Comparison of ENCODE assay signal across 8 cellular contexts in genomic region chr13:98576963-98577822, GRCh38. TPM values are rescaled to one million over a fixed set of nuclear protein-coding genes. Genes with fewer than 3 reads are reported as not detected.
DNase-seq lines count a peak whose midpoint lies in the region; ATAC-seq and TF ChIP-seq lines count a peak whose summit lies in the region.

TSS of gene STK24 (minus strand) at chr13:98577107. CDS start at chr13:98576786, 321 bp downstream.

- TF ChIP-seq CTCF in IMR-90 (conservative IDR thresholded peaks at IDR 0.05; ENCODE audit: low read depth, low read length) (0 out of 2 replicates have a peak, but pooled peaks have one; percentile 2), prostate gland (IDR thresholded peaks at IDR 0.05) (no peak)

- peak within 1 kb of the TSS; percentile 93 for H3K4me2 ChIP-seq in IMR-90 (ENCODE audit: low read depth, low read length)

- peak within 1 kb of the TSS; percentile 74 for H3K4me3 ChIP-seq in IMR-90 (ENCODE audit: insufficient read depth, low read depth, low read length)
- H3K4me3 ChIP-seq in prostate gland: peak within 1 kb of the TSS; percentile 92

- DNase-seq in GDM1 (lab: John Stamatoyannopoulos, UW) (peak; percentile 79), IMR-90 (peak; percentile 74), T follicular helper cell (ENCODE audit: low read depth) (peak; percentile 37), anterior cingulate cortex (lab: John Stamatoyannopoulos, UW) (peak in 43 of 58 donors; percentile 19 to 70 (median 52)), left ventricle myocardium superior (peak; percentile 89), prostate gland (ENCODE audit: low spot score) (peak; percentile 65), NCI-H128 (lab: John Stamatoyannopoulos, UW; ENCODE audit: unreplicated experiment) (no peak)

- peak within 1 kb of the TSS; percentile 87 for H2BK5ac ChIP-seq in IMR-90 (ENCODE audit: low read depth, low read length, poor library complexity, severe bottlenecking)

- H3K23ac ChIP-seq in IMR-90 (ENCODE audit: low read depth, low read length): peak within 1 kb of the TSS; percentile 95

- H3K79me1 ChIP-seq in IMR-90 (ENCODE audit: low read depth in 1 of 2, low read length in 2 of 2): peaks cover 8 to 39% of the 10 kb centered on the region in 2 experiments; a peak in 3 of 4 replicates

- peaks cover 38% of the 10 kb centered on the region for H4K20me1 ChIP-seq in IMR-90 (ENCODE audit: insufficient read depth, low read length)

- no peak for TF ChIP-seq RAD21 in IMR-90 (IDR thresholded peaks at IDR 0.05; ENCODE audit: low read length)

- dilution Hi-C loops in IMR-90 (cut with HindIII; ENCODE audit: low sequenced_read_pairs, unreplicated experiment): no loop called here

- H2AK9ac ChIP-seq in IMR-90 (replicated peaks; ENCODE audit: low read depth, low read length, poor library complexity): peak within 1 kb of the TSS; percentile 96

- H2BK15ac ChIP-seq in IMR-90 (ENCODE audit: low read depth, low read length): peak within 1 kb of the TSS; percentile 89; the same call in 2 of the 3 replicates

- ATAC-seq in GM21528 (IDR thresholded peaks at IDR 0.05; ENCODE audit: low FRiP score, unreplicated experiment) (peak; percentile 76), IMR-90 (ENCODE audit: low read depth) (peak; percentile 88), left ventricle myocardium superior (peak; percentile 78)

- peak within 1 kb of the TSS; percentile 99 for H4K91ac ChIP-seq in IMR-90 (ENCODE audit: insufficient read depth, low read depth, low read length)

- peak within 1 kb of the TSS; percentile 87 for H4K5ac ChIP-seq in IMR-90 (ENCODE audit: low read depth, low read length)

- intact Hi-C loops in IMR-90 (cut with micrococcal nuclease): loop anchor here (2.0 to 5.0 kb wide), 5 partner anchors 70 to 265 kb away; no protein-coding TSS in a partner anchor
- intact Hi-C loops in left ventricle myocardium superior (cut with micrococcal nuclease): loop anchor here (10.0 kb wide), 1 partner anchor 102 kb away; no protein-coding TSS in a partner anchor
- intact Hi-C loops in prostate gland (cut with DNase I): loop anchor here (5.0 to 10.0 kb wide), 5 partner anchors 35 to 1462 kb away; no protein-coding TSS in a partner anchor

- peak within 1 kb of the TSS; percentile 88 for H2BK120ac ChIP-seq in IMR-90 (ENCODE audit: low read depth, low read length)

- CTCF ChIA-PET in IMR-90 (lab: Yijun Ruan, JAX): no interaction called here

- H3K14ac ChIP-seq in IMR-90 (replicated peaks; ENCODE audit: low read depth, low read length): peak within 1 kb of the TSS; percentile 100

- no peaks in the 10 kb centered on the region for H3K36me3 ChIP-seq in IMR-90 (ENCODE audit: control insufficient read depth, insufficient read depth, low read length)
- H3K36me3 ChIP-seq in prostate gland: no peaks in the 10 kb centered on the region

- H4K8ac ChIP-seq in IMR-90 (ENCODE audit: low read depth in 2 of 2, low read length in 2 of 2): peak within 1 kb of the TSS; percentile 96 to 99

- in situ Hi-C loops in IMR-90 (cut with MboI; ENCODE audit: low sequenced_read_pairs): loop anchor here (5.0 kb wide), 1 partner anchor 75 kb away; no protein-coding TSS in a partner anchor

- H3K18ac ChIP-seq in IMR-90 (ENCODE audit: low read depth, low read length): peak within 1 kb of the TSS; percentile 79

- POLR2A ChIA-PET in IMR-90 (lab: Charles Lee; ENCODE audit: unreplicated experiment): no interaction called here

- peak within 1 kb of the TSS; percentile 61 for H2BK20ac ChIP-seq in IMR-90 (ENCODE audit: low read depth, low read length)

- H3K27ac ChIP-seq in IMR-90 (ENCODE audit: insufficient read depth, low read length) (peak within 1 kb of the TSS; percentile 88), prostate gland (peak within 1 kb of the TSS; percentile 96 to 97)

- no TSS peak for BruUV-seq in IMR-90 (replicated peaks; lab: Mats Ljungman, UMichigan)

- TF ChIP-seq POLR2A in IMR-90 (IDR thresholded peaks at IDR 0.05; ENCODE audit: low read depth, low read length) (peak; percentile 77), prostate gland (IDR thresholded peaks at IDR 0.05) (peak; percentile 11)

- peak within 1 kb of the TSS; percentile 95 for H3K9ac ChIP-seq in IMR-90 (ENCODE audit: low read depth, low read length)

- H3K27me3 ChIP-seq in IMR-90 (ENCODE audit: control insufficient read depth, insufficient read depth, low read length): no peaks in the 10 kb centered on the region
- H3K27me3 ChIP-seq in prostate gland (replicated peaks; ENCODE audit: insufficient read depth): no peaks in the 10 kb centered on the region

- H3K9me3 ChIP-seq in IMR-90 (ENCODE audit: control insufficient read depth, insufficient read depth, low read length) (no peaks in the 10 kb centered on the region), prostate gland (no peaks in the 10 kb centered on the region)

- peak within 1 kb of the TSS; percentile 95 for H2AFZ ChIP-seq in IMR-90 (replicated peaks; ENCODE audit: low read length, poor library complexity)

- peaks cover 7% of the 10 kb centered on the region for H3K4me1 ChIP-seq in IMR-90 (ENCODE audit: control insufficient read depth, insufficient read depth, low read length)
- no peaks in the 10 kb centered on the region for H3K4me1 ChIP-seq in prostate gland (replicated peaks)

- WGBS in IMR-90 (ENCODE audit: extremely low coverage in 2 of 2, insufficient read length in 1 of 2), 2 experiments: 4% methylated on average over 4 of the region's 102 CpGs; no CpG with 5 or more reads in 1 of the 2 experiments
- WGBS in prostate gland: under 1% methylated on average over 37 of the region's 102 CpGs

- peak within 1 kb of the TSS; percentile 93 for H2AK5ac ChIP-seq in IMR-90 (ENCODE audit: low read depth, low read length)

- peak within 1 kb of the TSS; percentile 92 for H3K56ac ChIP-seq in IMR-90 (ENCODE audit: extremely low read depth, insufficient read depth, low read length)

- H3K9me1 ChIP-seq in IMR-90 (ENCODE audit: insufficient read depth, low read length): peaks cover 6% of the 10 kb centered on the region

- peak within 1 kb of the TSS; percentile 98 for H3K4ac ChIP-seq in IMR-90 (ENCODE audit: low read depth, low read length)

TF ChIP-seq in IMR-90, 13 proteins besides CTCF, POLR2A, EP300 and RAD21:
- TF ChIP-seq MAZ (IDR thresholded peaks at IDR 0.05; ENCODE audit: borderline replicate concordance, low read depth, low read length): peak; percentile 64; the same call in 1 of the 2 replicates
- TF ChIP-seq ELK1 (IDR thresholded peaks at IDR 0.05; ENCODE audit: borderline replicate concordance, low read depth, low read length): no peak
TF ChIP-seq in IMR-90: peak in this region for 1.

RNA-seq across cellular contexts. Expression of gene STK24, which starts in this region (rescaled TPM):
- total RNA-seq in IMR-90 (2012; rRNA removed) (29.2 and 36.1 TPM in 2 replicates), left ventricle myocardium superior (71.7 TPM), prostate gland (100 to 1,000 TPM in 1 of 2 donors, 10 to 100 TPM in 1; 80.5 to 187 TPM)
- 26.8 and 43.4 TPM in 2 replicates for polyA plus RNA-seq in IMR-90 (2012; rRNA removed)
- 18.4 and 23.4 TPM in 2 replicates for polyA plus RNA-seq in IMR-90 (2012; cell fraction: cytosol; rRNA removed)
- polyA plus RNA-seq in IMR-90 (2012; cell fraction: nucleus; rRNA removed; ENCODE audit: low replicate concordance): 12.5 and 39.5 TPM in 2 replicates
